12 cellular contexts compared by ENCODE assay signal in the genomic region with DNA sequence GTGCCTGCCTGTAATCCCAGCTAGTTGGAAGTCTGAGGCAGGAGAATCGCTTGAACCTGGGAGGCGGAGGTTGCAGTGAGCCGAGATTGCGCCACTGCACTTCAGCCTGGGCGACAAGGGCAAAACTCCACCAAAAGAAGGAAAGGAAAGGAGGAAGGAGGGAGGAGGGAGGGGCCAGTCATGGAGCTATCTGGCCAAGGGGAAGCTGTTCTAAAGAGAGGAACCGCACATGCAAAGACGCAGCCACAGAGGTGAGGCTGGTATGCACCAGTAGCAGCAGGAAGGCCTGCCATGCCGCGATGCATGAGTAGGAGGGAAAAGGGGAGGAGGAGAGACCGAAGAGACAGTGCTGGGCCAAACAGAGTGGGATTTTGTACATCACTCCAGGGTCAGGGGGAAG. TPM values are rescaled to one million over a fixed set of nuclear protein-coding genes. Genes with fewer than 3 reads are reported as not detected.
A peak's percentile ranks its signal among the peaks of the same experiment; 100 is the strongest.
DNase-seq lines count a peak whose midpoint lies in the region; ATAC-seq and TF ChIP-seq lines count a peak whose summit lies in the region.
"Had no signal": no experiment of that assay in that cellular context is flagged by ENCODE, and none has a peak within 500 bp of the region (broad histone marks: within the 10 kb centered on the region; RNA-seq: fewer than 3 reads in every experiment).

No MANE protein-coding gene starts in this region.

- H3K9me3 ChIP-seq in H9 (ENCODE audit: control insufficient read depth, low read depth, low read length) (no peaks in the 10 kb centered on the region), neutrophil (no peaks in the 10 kb centered on the region), ovary (no peaks in the 10 kb centered on the region), testis (no peaks in the 10 kb centered on the region)

- no peak overlapping the region for H2AFZ ChIP-seq in H9 (ENCODE audit: low read length)

- H3K4me3 Mint-ChIP-seq in H9 (peak overlapping the region in 1 of 2 experiments; percentile 21; a peak in 2 of 5 replicates), activated B cell treated with CpG ODN at 0.5 μM for 24 hours (peak overlapping the region; percentile 76)
- H3K4me3 Mint-ChIP-seq: activated T-cell treated with anti-CD3 and anti-CD28 coated beads, Interleukin-2, amount 50 U/mL, for 72 hours; central memory CD8-positive, alpha-beta T cell had no signal

- H2BK20ac ChIP-seq in H9 (ENCODE audit: low read depth, low read length, poor library complexity, severe bottlenecking): no peak overlapping the region

- no peak overlapping the region for H3K23ac ChIP-seq in H9 (ENCODE audit: insufficient read length, low read depth, low read length)

- H4K91ac ChIP-seq in H9 (ENCODE audit: insufficient read length, low read depth, low read length): no peak overlapping the region

- no peak for TF ChIP-seq EP300 in ovary (IDR thresholded peaks at IDR 0.05)

- no peaks in the 10 kb centered on the region for H3K23me2 ChIP-seq in H9 (ENCODE audit: insufficient read length, low read depth, low read length, poor library complexity, severe bottlenecking)

- no peaks in the 10 kb centered on the region; the same call in 1 of the 2 replicates for H3K27me3 Mint-ChIP-seq in H9 (ENCODE audit: low read depth)
- no peaks in the 10 kb centered on the region for H3K27me3 Mint-ChIP-seq in activated B cell treated with CpG ODN at 0.5 μM for 24 hours

- CTCF ChIA-PET in activated B cell treated with CpG ODN at 0.5 μM for 24 hours (lab: Charles Lee): interaction anchor here (1.5 to 1.7 kb wide), 2 partner anchors 18 to 19 kb away, joined by 3 to 9 read pairs; no protein-coding TSS in a partner anchor

- H3K27ac ChIP-seq in H9 (ENCODE audit: insufficient read length, low read depth, low read length) (no peak overlapping the region), neutrophil (peak overlapping the region; percentile 75), ovary (no peak overlapping the region), testis (no peak overlapping the region)

- H3K14ac ChIP-seq in H9 (ENCODE audit: insufficient read depth, low read length): no peak overlapping the region

- peaks cover 60 to 63% of the 10 kb centered on the region in 2 experiments for H3K4me1 Mint-ChIP-seq in H9
- peaks cover 48% of the 10 kb centered on the region for H3K4me1 Mint-ChIP-seq in activated B cell treated with CpG ODN at 0.5 μM for 24 hours
- H3K4me1 Mint-ChIP-seq: central memory CD8-positive, alpha-beta T cell had no signal

- H2BK12ac ChIP-seq in H9 (ENCODE audit: insufficient read length, low read depth, low read length): no peak overlapping the region

- H3K4me3 ChIP-seq in neutrophil (ENCODE audit: low read depth in 1 of 2, low read length in 1 of 2) (peak overlapping the region; percentile 1 to 21), ovary (no peak overlapping the region), testis (no peak overlapping the region)

- peak overlapping the region; percentile 52 for H3K18ac ChIP-seq in H9 (ENCODE audit: insufficient read length, low read depth, low read length)

- peak overlapping the region; percentile 92 to 100 (median 95); a peak in 6 of 7 replicates for H3K27ac Mint-ChIP-seq in H9
- peak overlapping the region; percentile 78 for H3K27ac Mint-ChIP-seq in activated B cell treated with CpG ODN at 0.5 μM for 24 hours
- H3K27ac Mint-ChIP-seq: activated T-cell treated with anti-CD3 and anti-CD28 coated beads, Interleukin-2, amount 50 U/mL, for 72 hours had no signal

- TF ChIP-seq CTCF in H9 (conservative IDR thresholded peaks at IDR 0.05) (no peak), activated B cell treated with CpG ODN at 0.5 μM for 24 hours (IDR thresholded peaks at IDR 0.05) (no peak), neutrophil (IDR thresholded peaks at IDR 0.05) (no peak), ovary (IDR thresholded peaks at IDR 0.05) (no peak), testis (IDR thresholded peaks at IDR 0.05) (no peak)

- H3K36me3 Mint-ChIP-seq in H9 (ENCODE audit: insufficient read depth in 1 of 3, low read depth in 3 of 3) (no peaks in the 10 kb centered on the region; a peak in 2 of 7 replicates), activated B cell treated with CpG ODN at 0.5 μM for 24 hours (ENCODE audit: low read depth) (no peaks in the 10 kb centered on the region)

- peak; percentile 58 for DNase-seq in H9
- DNase-seq in MV-4-11 (lab: John Stamatoyannopoulos, UW): peak; percentile 67
- no peak for DNase-seq in activated B cell treated with CpG ODN at 0.5 μM for 24 hours
- DNase-seq in T1000 (lab: John Stamatoyannopoulos, UW): no peak
- DNase-seq in ovary: no peak
- no peak for DNase-seq in testis
- DNase-seq: activated T-cell treated with anti-CD3 and anti-CD28 coated beads, Interleukin-2, amount 50 U/mL, for 72 hours; C1 segment of cervical spinal cord; NCI-H524 treated with DMSO at 0.1 percent for 48 hours; stimulated activated CD4-positive, alpha-beta T cell treated with anti-CD3 and anti-CD28 coated beads, Interleukin-15, amount 100 ng/mL, for 24 hours had no signal

- WGBS in H9 (ENCODE audit: extremely low coverage, insufficient read length, low lambda C conversion rate): no CpG with 5 or more reads among the region's 10 CpGs
- 69 to 73% (median 73%) methylated on average over 10 of the region's 10 CpGs for WGBS in ovary, 3 donors
- WGBS in testis, 2 donors: 67% methylated on average over 10 of the region's 10 CpGs

- H2BK5ac ChIP-seq in H9 (ENCODE audit: insufficient read length, low read length): no peak overlapping the region

- peaks cover 6% of the 10 kb centered on the region; the same call in 1 of the 2 replicates for H3K4me1 ChIP-seq in H9 (ENCODE audit: insufficient read depth, low read length)
- peaks cover 33 to 42% of the 10 kb centered on the region in 2 experiments for H3K4me1 ChIP-seq in neutrophil (ENCODE audit: control insufficient read depth in 1 of 2, insufficient read depth in 1 of 2, low read depth in 1 of 2, low read length in 1 of 2)
- no peaks in the 10 kb centered on the region for H3K4me1 ChIP-seq in ovary (ENCODE audit: insufficient read depth)
- no peaks in the 10 kb centered on the region for H3K4me1 ChIP-seq in testis

- H3K27me3 ChIP-seq in H9 (ENCODE audit: insufficient read depth, low read length) (no peaks in the 10 kb centered on the region), neutrophil (no peaks in the 10 kb centered on the region), ovary (no peaks in the 10 kb centered on the region), testis (no peaks in the 10 kb centered on the region)

- H3K9ac ChIP-seq in H9 (ENCODE audit: extremely low read depth, insufficient read length, low read length): no peak overlapping the region

- H4K20me1 ChIP-seq in H9 (ENCODE audit: control insufficient read depth, insufficient read depth, insufficient read length): no peaks in the 10 kb centered on the region

- no peak overlapping the region for H2AK5ac ChIP-seq in H9 (ENCODE audit: insufficient read length, low read length)

- H3K9me3 Mint-ChIP-seq in H9 (no peaks in the 10 kb centered on the region; a peak in 1 of 5 replicates), activated B cell treated with CpG ODN at 0.5 μM for 24 hours (no peaks in the 10 kb centered on the region)
- H3K9me3 Mint-ChIP-seq: activated T-cell treated with anti-CD3 and anti-CD28 coated beads, Interleukin-2, amount 50 U/mL, for 72 hours; central memory CD8-positive, alpha-beta T cell had no signal

- TF ChIP-seq POLR2A in ovary (IDR thresholded peaks at IDR 0.05): no peak
- TF ChIP-seq POLR2A in testis (IDR thresholded peaks at IDR 0.05): no peak

- no peak overlapping the region for H4K8ac ChIP-seq in H9 (replicated peaks; ENCODE audit: insufficient read length, low read depth, low read length)

- H3K56ac ChIP-seq in H9 (ENCODE audit: insufficient read length, low read depth, low read length): no peak overlapping the region

- intact Hi-C loops in activated B cell treated with CpG ODN at 0.5 μM for 24 hours (cut with micrococcal nuclease) (loop anchor here (1.0 to 5.0 kb wide), 3 partner anchors 17 to 55 kb away; partner anchors contain the start of gene MLYCD), ovary (cut with DNase I) (no loop called here), testis (cut with DNase I; ENCODE audit: low total_unique reads) (no loop called here)

- no peaks in the 10 kb centered on the region for H3K79me1 ChIP-seq in H9 (ENCODE audit: insufficient read depth, low read depth, low read length, poor library complexity, severe bottlenecking)

- H3K79me2 ChIP-seq in H9 (ENCODE audit: insufficient read depth, low read length): no peaks in the 10 kb centered on the region

- no peak overlapping the region for H2BK15ac ChIP-seq in H9 (ENCODE audit: low read depth, low read length)

- no peak overlapping the region for H3K4ac ChIP-seq in H9 (ENCODE audit: low read depth, low read length)

- H3K4me2 ChIP-seq in H9 (ENCODE audit: insufficient read depth, insufficient read length, low read length): no peak overlapping the region

- H2BK120ac ChIP-seq in H9 (ENCODE audit: low read depth, low read length, poor library complexity, severe bottlenecking): no peak overlapping the region

- no peaks in the 10 kb centered on the region for H3K36me3 ChIP-seq in neutrophil
- H3K36me3 ChIP-seq in ovary: no peaks in the 10 kb centered on the region
- H3K36me3 ChIP-seq in testis (ENCODE audit: low read depth, missing control alignments): no peaks in the 10 kb centered on the region

- POLR2A ChIA-PET in activated B cell treated with CpG ODN at 0.5 μM for 24 hours (lab: Charles Lee): interaction anchor here (0.6 to 2.5 kb wide), 4 partner anchors 29 to 311 kb away, joined by 3 to 11 read pairs (median 6); partner anchors contain the start of genes HSBP1 and MLYCD

- H3T11ph ChIP-seq in H9 (ENCODE audit: low read length): no peak overlapping the region

- no peak overlapping the region for H4K5ac ChIP-seq in H9 (ENCODE audit: insufficient read length, low read depth, low read length)

- ATAC-seq in activated B cell treated with CpG ODN at 0.5 μM for 24 hours (ENCODE audit: low read depth): peak; percentile 45
- ATAC-seq: activated T-cell treated with anti-CD3 and anti-CD28 coated beads, Interleukin-2, amount 50 U/mL, for 72 hours had no signal

RNA-seq across cellular contexts. Expression of gene HSBP1, which starts 35.9 kb away (rescaled TPM):
- total RNA-seq in H9 (2021) (228 and 230 TPM in 2 replicates), activated B cell treated with CpG ODN at 0.5 μM for 24 hours (49.8 and 54.0 TPM in 2 replicates), ovary (100 to 1,000 TPM in 2 of 7 donors, 10 to 100 TPM in 5; 17.0 to 126 (median 94.0) TPM), testis (10 to 100 TPM; 42.9 to 43.7 TPM)
- polyA plus RNA-seq in ovary (100 to 1,000 TPM in 1 of 2 donors, 10 to 100 TPM in 1; 40.1 to 139 TPM), testis (ENCODE audit: insufficient read depth, low read depth, low replicate concordance) (278 TPM)

RNA-seq across cellular contexts. Expression of gene MLYCD, which starts 55.3 kb away (rescaled TPM):
- total RNA-seq in H9 (2021) (6.8 and 7.1 TPM in 2 replicates), activated B cell treated with CpG ODN at 0.5 μM for 24 hours (8.7 and 10.8 TPM in 2 replicates), ovary (10 to 100 TPM in 2 of 7 donors, 1 to 10 TPM in 5; 6.8 to 11.8 (median 8.8) TPM), testis (10 to 100 TPM; 15.1 to 22.1 TPM)
- polyA plus RNA-seq in ovary (1 to 10 TPM; 4.4 to 4.6 TPM), testis (ENCODE audit: insufficient read depth, low read depth, low replicate concordance) (4.5 TPM)

Comparison
In these comparisons a context has a peak if more than half of its experiments do, and no peak if none do; other contexts are left out.
1. DNase-seq: peak in H9 (single experiment) and MV-4-11 (single experiment); none in activated B cell treated with CpG ODN at 0.5 μM for 24 hours (single experiment), T1000 (single experiment), ovary (0 of 5) and testis (single experiment).
2. H3K4me3 ChIP-seq: peak in neutrophil (2 of 2); none in ovary (single experiment) and testis (0 of 2).